22 cellular contexts compared by ENCODE assay signal in genomic region chr6:130958468-130958867, GRCh38.
DNase-seq lines count a peak whose midpoint lies in the region; TF ChIP-seq lines count a peak whose summit lies in the region.
"Had no signal": no experiment of that assay in that cellular context is flagged by ENCODE, and none has a peak within 500 bp of the region (broad histone marks: within the 10 kb centered on the region; RNA-seq: fewer than 3 reads in every experiment).

No MANE protein-coding gene starts in this region.

- no peak overlapping the region for H2BK12ac ChIP-seq in mesenchymal stem cell (ENCODE audit: low read length in 2 of 2)

- H3K27ac ChIP-seq in mesenchymal stem cell (ENCODE audit: low read length, poor library complexity, severe bottlenecking), result no peak overlapping the region
- H3K27ac ChIP-seq: BLaER1, RWPE1 had no signal

- no peak overlapping the region for H3K23ac ChIP-seq in mesenchymal stem cell (ENCODE audit: low read length in 2 of 2)

- H3K36me3 ChIP-seq in mesenchymal stem cell (ENCODE audit: control insufficient read depth in 1 of 2, insufficient read depth in 2 of 2, low read depth in 1 of 2, low read length in 2 of 2), result peaks cover 0 to 12% of the 10 kb centered on the region in 2 experiments

- H2BK15ac ChIP-seq in mesenchymal stem cell (ENCODE audit: low read depth, poor library complexity, severe bottlenecking), result no peak overlapping the region

- no peak for TF ChIP-seq CTCF in fibroblast of villous mesenchyme (IDR thresholded peaks at IDR 0.05; ENCODE audit: insufficient read depth, low read depth, low read length)

- H3K14ac ChIP-seq in mesenchymal stem cell (ENCODE audit: low read length in 2 of 2), result no peak overlapping the region

- WGBS in mesenchymal stem cell, result 89% methylated on average over 2 of the region's 2 CpGs

- H2AK5ac ChIP-seq in mesenchymal stem cell (ENCODE audit: low read length, severe bottlenecking), result no peak overlapping the region

- TF ChIP-seq POLR2A in erythroblast (IDR thresholded peaks at IDR 0.05; ENCODE audit: low read length), result no peak

- no peak overlapping the region for H2BK5ac ChIP-seq in mesenchymal stem cell (ENCODE audit: low read depth, low read length, poor library complexity, severe bottlenecking)

- H3K9ac ChIP-seq in mesenchymal stem cell (ENCODE audit: low read length), result no peak overlapping the region
- H3K9ac ChIP-seq: BLaER1 had no signal

- H3K18ac ChIP-seq in mesenchymal stem cell (ENCODE audit: low read depth in 1 of 2, low read length in 2 of 2), result no peak overlapping the region

- H2BK120ac ChIP-seq in mesenchymal stem cell (ENCODE audit: low read depth, low read length), result no peak overlapping the region

- H3K4me1 ChIP-seq in mesenchymal stem cell (ENCODE audit: control insufficient read depth, insufficient read depth, low read depth, low read length), result peaks cover 1% of the 10 kb centered on the region

- no peaks in the 10 kb centered on the region for H3K27me3 ChIP-seq in mesenchymal stem cell (ENCODE audit: control insufficient read depth in 1 of 2, insufficient read depth in 1 of 2, low read length in 2 of 2)
- H3K27me3 ChIP-seq: BLaER1 had no signal

- H4K91ac ChIP-seq in mesenchymal stem cell (ENCODE audit: low read length), result no peak overlapping the region

- H3K4ac ChIP-seq in mesenchymal stem cell (ENCODE audit: low read depth in 1 of 2, low read length in 2 of 2), result no peak overlapping the region

- H3K9me3 ChIP-seq in mesenchymal stem cell (ENCODE audit: control insufficient read depth, low read length), result no peaks in the 10 kb centered on the region

- no peak overlapping the region for H3K4me2 ChIP-seq in mesenchymal stem cell (ENCODE audit: low read length, poor library complexity, severe bottlenecking)
- H3K4me2 ChIP-seq: BLaER1 had no signal

- DNase-seq in COLO829 (ENCODE audit: low spot score) (peak; percentile 57), LHCN-M2 (ENCODE audit: low read depth) (peak; percentile 71), amniotic epithelial cell (ENCODE audit: low read depth) (peak; percentile 62), fibroblast of villous mesenchyme (ENCODE audit: low read depth) (peak; percentile 62), mesenchymal stem cell (no peak), erythroblast (lab: John Stamatoyannopoulos, UW) (no peak), GM19240 (ENCODE audit: insufficient read length, low spot score) (no peak)
- no peak for DNase-seq in activated CD4-positive, alpha-beta T cell treated with anti-CD3 and anti-CD28 coated beads, Interleukin-2, amount 50 U/mL, for 1 hour
- DNase-seq: CD8-positive, alpha-beta T cell; DND-41; GF-D8; HFFc6; KG1; MM.1S; NCI-H1105 treated with DMSO at 0.1 percent for 48 hours; NCI-H187; NCI-H2171; NCI-H446; NCI-H69; NK-92 treated with Interleukin-12 subunit alpha and Interleukin-12 subunit beta, amount 100 ng/mL, for 24 hours had no signal

- H3K4me3 ChIP-seq in fibroblast of villous mesenchyme (ENCODE audit: low read depth, low read length) (no peak overlapping the region), mesenchymal stem cell (ENCODE audit: insufficient read depth in 1 of 2, low read depth in 1 of 2, low read length in 2 of 2) (no peak overlapping the region)
- H3K4me3 ChIP-seq: BLaER1 had no signal

- peaks cover 27% of the 10 kb centered on the region for H3K79me1 ChIP-seq in mesenchymal stem cell (replicated peaks; ENCODE audit: low read length, poor library complexity, severe bottlenecking)

- H4K8ac ChIP-seq in mesenchymal stem cell (ENCODE audit: low read length), result no peak overlapping the region

- H2AFZ ChIP-seq in mesenchymal stem cell (ENCODE audit: low read depth, low read length), result no peak overlapping the region

Comparison
In these comparisons a context has a peak if more than half of its experiments do, and no peak if none do; other contexts are left out.
1. DNase-seq: peak in COLO829 (single experiment), LHCN-M2 (single experiment), amniotic epithelial cell (single experiment) and fibroblast of villous mesenchyme (single experiment); none in activated CD4-positive, alpha-beta T cell treated with anti-CD3 and anti-CD28 coated beads, Interleukin-2, amount 50 U/mL, for 1 hour (single experiment), mesenchymal stem cell (single experiment), erythroblast (0 of 2) and GM19240 (single experiment).